ENCODE assay signal across 12 cellular contexts in genomic region chr1:174938306-174939000, GRCh38.
A peak's percentile ranks its signal among the peaks of the same experiment; 100 is the strongest.
DNase-seq lines count a peak whose midpoint lies in the region; ATAC-seq and TF ChIP-seq lines count a peak whose summit lies in the region.
"Had no signal": no experiment of that assay in that cellular context is flagged by ENCODE, and none has a peak within 500 bp of the region (broad histone marks: within the 10 kb centered on the region; RNA-seq: fewer than 3 reads in every experiment).

No MANE protein-coding gene starts in this region.

- peaks cover 7% of the 10 kb centered on the region for H3K4me1 Mint-ChIP-seq in activated naive CD4-positive, alpha-beta T cell treated with anti-CD3 and anti-CD28 coated beads, Interleukin-2, amount 10 ng/mL, durations not matched to agents 7 days and 5 days
- peaks cover 7% of the 10 kb centered on the region for H3K4me1 Mint-ChIP-seq in activated naive CD4-positive, alpha-beta T cell treated with anti-CD3 and anti-CD28 coated beads for 36 hours (ENCODE audit: low read depth)
- peaks cover 9% of the 10 kb centered on the region for H3K4me1 Mint-ChIP-seq in stimulated activated effector memory CD8-positive, alpha-beta T cell treated with anti-CD3 and anti-CD28 coated beads, Interleukin-12 subunit alpha, Interleukin-12 subunit beta, amount 100 ng/mL, for 72 hours

- H3K27me3 ChIP-seq in OCI-LY3 (ENCODE audit: low read depth, low read length): no peaks in the 10 kb centered on the region
- H3K27me3 ChIP-seq: BE2C, SJSA1 had no signal

- H3K36me3 ChIP-seq in OCI-LY3 (replicated peaks; ENCODE audit: low read depth, low read length): no peaks in the 10 kb centered on the region
- H3K36me3 ChIP-seq: BE2C, SJSA1 had no signal

- H3K27ac ChIP-seq in OCI-LY3 (ENCODE audit: low read length): no peak overlapping the region
- H3K27ac ChIP-seq: SJSA1 had no signal

- no peaks in the 10 kb centered on the region for H3K9me3 Mint-ChIP-seq in activated naive CD4-positive, alpha-beta T cell treated with anti-CD3 and anti-CD28 coated beads, Interleukin-2, amount 10 ng/mL, durations not matched to agents 7 days and 5 days
- H3K9me3 Mint-ChIP-seq in activated naive CD4-positive, alpha-beta T cell treated with anti-CD3 and anti-CD28 coated beads for 36 hours: no peaks in the 10 kb centered on the region
- H3K9me3 Mint-ChIP-seq in stimulated activated effector memory CD8-positive, alpha-beta T cell treated with anti-CD3 and anti-CD28 coated beads, Interleukin-12 subunit alpha, Interleukin-12 subunit beta, amount 100 ng/mL, for 72 hours: no peaks in the 10 kb centered on the region

- H3K4me2 ChIP-seq in OCI-LY3 (ENCODE audit: low read length): peak overlapping the region; percentile 56

- 0 out of 2 replicates have a peak overlapping the region, but pooled peaks have one; percentile 15 for H3K4me3 ChIP-seq in OCI-LY3 (ENCODE audit: low read length)
- H3K4me3 ChIP-seq in fibroblast of pulmonary artery (replicated peaks; ENCODE audit: low read depth, low read length): no peak overlapping the region
- H3K4me3 ChIP-seq in lower leg skin (ENCODE audit: low read depth, poor library complexity, severe bottlenecking): no peak overlapping the region
- H3K4me3 ChIP-seq: SJSA1 had no signal

- peak; percentile 37 for ATAC-seq in stimulated activated effector memory CD8-positive, alpha-beta T cell treated with anti-CD3 and anti-CD28 coated beads, Interleukin-12 subunit alpha, Interleukin-12 subunit beta, amount 100 ng/mL, for 72 hours
- ATAC-seq in GM18909 (IDR thresholded peaks at IDR 0.05; ENCODE audit: poor library complexity, unreplicated experiment): no peak
- ATAC-seq: left lobe of liver had no signal

- CTCF ChIA-PET in activated naive CD4-positive, alpha-beta T cell treated with anti-CD3 and anti-CD28 coated beads, Interleukin-2, amount 10 ng/mL, durations not matched to agents 7 days and 5 days (lab: Charles Lee): no interaction called here
- CTCF ChIA-PET in activated naive CD4-positive, alpha-beta T cell treated with anti-CD3 and anti-CD28 coated beads for 36 hours (lab: Charles Lee): interaction anchor here (1.0 to 1.6 kb wide), 2 partner anchors 15 to 40 kb away, joined by 3 to 4 read pairs; no protein-coding TSS in a partner anchor

- H2AFZ ChIP-seq in OCI-LY3 (ENCODE audit: low read depth, low read length): no peak overlapping the region

- intact Hi-C loops in activated naive CD4-positive, alpha-beta T cell treated with anti-CD3 and anti-CD28 coated beads for 36 hours (cut with micrococcal nuclease): loop anchor here (1.0 to 2.0 kb wide), 3 partner anchors 26 to 38 kb away; no protein-coding TSS in a partner anchor
- intact Hi-C loops in lower leg skin (cut with DNase I; ENCODE audit: low total_unique reads): no loop called here

- no peak for DNase-seq in activated naive CD4-positive, alpha-beta T cell treated with anti-CD3 and anti-CD28 coated beads, Interleukin-2, amount 10 ng/mL, durations not matched to agents 7 days and 5 days
- no peak for DNase-seq in activated naive CD4-positive, alpha-beta T cell treated with anti-CD3 and anti-CD28 coated beads for 36 hours
- DNase-seq in fibroblast of pulmonary artery (ENCODE audit: low read depth) (peak; percentile 26), NCI-H146 treated with DMSO at 0.1 percent for 48 hours (lab: John Stamatoyannopoulos, UW; ENCODE audit: unreplicated experiment) (no peak), lower leg skin (ENCODE audit: low spot score in 2 of 2) (no peak)
- DNase-seq in stimulated activated effector memory CD8-positive, alpha-beta T cell treated with anti-CD3 and anti-CD28 coated beads, Interleukin-12 subunit alpha, Interleukin-12 subunit beta, amount 100 ng/mL, for 72 hours (ENCODE audit: low spot score in 2 of 2): no peak
- DNase-seq: BE2C, foreskin melanocyte had no signal

- H3K79me2 ChIP-seq in OCI-LY3 (ENCODE audit: low read length): no peaks in the 10 kb centered on the region

- H3K4me3 Mint-ChIP-seq in activated naive CD4-positive, alpha-beta T cell treated with anti-CD3 and anti-CD28 coated beads, Interleukin-2, amount 10 ng/mL, durations not matched to agents 7 days and 5 days: peak overlapping the region; percentile 37
- H3K4me3 Mint-ChIP-seq in activated naive CD4-positive, alpha-beta T cell treated with anti-CD3 and anti-CD28 coated beads for 36 hours: no peak overlapping the region
- peak overlapping the region; percentile 14 for H3K4me3 Mint-ChIP-seq in stimulated activated effector memory CD8-positive, alpha-beta T cell treated with anti-CD3 and anti-CD28 coated beads, Interleukin-12 subunit alpha, Interleukin-12 subunit beta, amount 100 ng/mL, for 72 hours

- H3K9me3 ChIP-seq in OCI-LY3 (ENCODE audit: insufficient read depth, low read length): no peaks in the 10 kb centered on the region
- H3K9me3 ChIP-seq: BE2C, SJSA1 had no signal

- 35 to 44% methylated on average over 6 of the region's 6 CpGs for WGBS in lower leg skin, 2 donors

- no peak for TF ChIP-seq POLR2A in lower leg skin (IDR thresholded peaks at IDR 0.05)

- TF ChIP-seq CTCF in OCI-LY3 (IDR thresholded peaks at IDR 0.05; ENCODE audit: low read depth, low read length) (no peak), fibroblast of pulmonary artery (IDR thresholded peaks at IDR 0.05; ENCODE audit: low read length, missing control alignments) (no peak), lower leg skin (IDR thresholded peaks at IDR 0.05) (no peak)

- no peaks in the 10 kb centered on the region for H3K27me3 Mint-ChIP-seq in activated naive CD4-positive, alpha-beta T cell treated with anti-CD3 and anti-CD28 coated beads, Interleukin-2, amount 10 ng/mL, durations not matched to agents 7 days and 5 days
- no peaks in the 10 kb centered on the region for H3K27me3 Mint-ChIP-seq in activated naive CD4-positive, alpha-beta T cell treated with anti-CD3 and anti-CD28 coated beads for 36 hours (ENCODE audit: low read depth)

- H3K27ac Mint-ChIP-seq in activated naive CD4-positive, alpha-beta T cell treated with anti-CD3 and anti-CD28 coated beads, Interleukin-2, amount 10 ng/mL, durations not matched to agents 7 days and 5 days: no peak overlapping the region
- H3K27ac Mint-ChIP-seq in activated naive CD4-positive, alpha-beta T cell treated with anti-CD3 and anti-CD28 coated beads for 36 hours: no peak overlapping the region
- peak overlapping the region; percentile 68 for H3K27ac Mint-ChIP-seq in stimulated activated effector memory CD8-positive, alpha-beta T cell treated with anti-CD3 and anti-CD28 coated beads, Interleukin-12 subunit alpha, Interleukin-12 subunit beta, amount 100 ng/mL, for 72 hours

- H3K36me3 Mint-ChIP-seq in activated naive CD4-positive, alpha-beta T cell treated with anti-CD3 and anti-CD28 coated beads, Interleukin-2, amount 10 ng/mL, durations not matched to agents 7 days and 5 days: peaks cover 4% of the 10 kb centered on the region
- H3K36me3 Mint-ChIP-seq in activated naive CD4-positive, alpha-beta T cell treated with anti-CD3 and anti-CD28 coated beads for 36 hours (ENCODE audit: low read depth): no peaks in the 10 kb centered on the region
- H3K36me3 Mint-ChIP-seq in stimulated activated effector memory CD8-positive, alpha-beta T cell treated with anti-CD3 and anti-CD28 coated beads, Interleukin-12 subunit alpha, Interleukin-12 subunit beta, amount 100 ng/mL, for 72 hours: peaks cover 6% of the 10 kb centered on the region

- peaks cover 10% of the 10 kb centered on the region for H3K4me1 ChIP-seq in OCI-LY3 (ENCODE audit: low read length)
- H3K4me1 ChIP-seq: BE2C, SJSA1 had no signal

- H4K20me1 ChIP-seq in OCI-LY3 (ENCODE audit: insufficient read depth, low read length): peaks cover 3% of the 10 kb centered on the region; the same call in 1 of the 2 replicates

- no peak overlapping the region for H3K9ac ChIP-seq in OCI-LY3 (ENCODE audit: low read length)
